ENCODE assay signal across 15 cellular contexts in genomic region chr7:101812595-101812994, GRCh38. TPM values are rescaled to one million over a fixed set of nuclear protein-coding genes. Genes with fewer than 3 reads are reported as not detected.
DNase-seq lines count a peak whose midpoint lies in the region; ATAC-seq, FAIRE-seq and TF ChIP-seq lines count a peak whose summit lies in the region.
"Had no signal": no experiment of that assay in that cellular context is flagged by ENCODE, and none has a peak within 500 bp of the region (broad histone marks: within the 10 kb centered on the region; RNA-seq: fewer than 3 reads in every experiment).

No MANE protein-coding gene starts in this region.

- H2AFZ ChIP-seq in OCI-LY1 (ENCODE audit: low read length), result no peak overlapping the region
- no peak overlapping the region for H2AFZ ChIP-seq in smooth muscle cell (ENCODE audit: low read depth)
- H2AFZ ChIP-seq: GM23338 had no signal

- TF ChIP-seq CTCF in CD4-positive, alpha-beta T cell (IDR thresholded peaks at IDR 0.05), result no peak
- TF ChIP-seq CTCF in DOHH2 (IDR thresholded peaks at IDR 0.05; ENCODE audit: low read depth, low read length, poor library complexity, severe bottlenecking) (peak; percentile 6), OCI-LY1 (IDR thresholded peaks at IDR 0.05; ENCODE audit: low read length) (peak; percentile 36), smooth muscle cell (IDR thresholded peaks at IDR 0.05; ENCODE audit: borderline replicate concordance, insufficient read depth, poor library complexity, severe bottlenecking) (no peak)

- CTCF ChIA-PET in CD4-positive, alpha-beta T cell (lab: Charles Lee), result interaction anchor here (2.1 kb wide), 1 partner anchor 69 kb away, joined by 7 read pairs; no protein-coding TSS in a partner anchor

- H3F3A ChIP-seq in DOHH2 (ENCODE audit: control insufficient read depth, insufficient read depth), result peaks cover 37% of the 10 kb centered on the region
- H3F3A ChIP-seq in OCI-LY1 (ENCODE audit: insufficient read depth, low read length), result peaks cover 6% of the 10 kb centered on the region; the same call in 1 of the 2 replicates
- no peaks in the 10 kb centered on the region for H3F3A ChIP-seq in smooth muscle cell (ENCODE audit: low read depth)

- WGBS in smooth muscle cell (ENCODE audit: low lambda C conversion rate), result 100% methylated on average over 1 of the region's 1 CpG

- H3K9me2 ChIP-seq in DOHH2 (replicated peaks; ENCODE audit: control insufficient read depth, low read length), result no peaks in the 10 kb centered on the region
- no peaks in the 10 kb centered on the region for H3K9me2 ChIP-seq in OCI-LY1 (ENCODE audit: low read depth, low read length)

- no peaks in the 10 kb centered on the region for H3K9me3 ChIP-seq in CD4-positive, alpha-beta T cell (ENCODE audit: control insufficient read depth, low read length)
- no peaks in the 10 kb centered on the region for H3K9me3 ChIP-seq in DOHH2 (ENCODE audit: control insufficient read depth, insufficient read depth, low read length)
- H3K9me3 ChIP-seq in OCI-LY1 (ENCODE audit: low read length), result no peaks in the 10 kb centered on the region
- H3K9me3 ChIP-seq in smooth muscle cell (replicated peaks; ENCODE audit: low read depth), result no peaks in the 10 kb centered on the region

- no peak overlapping the region for H3K4me3 ChIP-seq in DOHH2 (ENCODE audit: low read length)
- H3K4me3 ChIP-seq in OCI-LY1 (ENCODE audit: low read depth, low read length, poor library complexity, severe bottlenecking), result no peak overlapping the region
- H3K4me3 ChIP-seq in smooth muscle cell, result no peak overlapping the region
- H3K4me3 ChIP-seq: GM12878, GM23338 had no signal

- H3K27me3 Mint-ChIP-seq in CD4-positive, alpha-beta T cell, result peaks cover 5% of the 10 kb centered on the region
- peaks cover 2 to 7% (median 6%) of the 10 kb centered on the region in 3 donors for H3K27me3 Mint-ChIP-seq in immature natural killer cell (ENCODE audit: low read depth in 3 of 3)

- no peak for FAIRE-seq in urothelium cell line (lab: Jason Lieb, UNC)
- FAIRE-seq: GM12878, GM18507 had no signal

- H3K4me2 ChIP-seq in DOHH2 (ENCODE audit: low read length) (no peak overlapping the region), OCI-LY1 (ENCODE audit: low read length) (no peak overlapping the region), smooth muscle cell (no peak overlapping the region)
- H3K4me2 ChIP-seq: GM23338 had no signal

- no peaks in the 10 kb centered on the region for H3K9me3 Mint-ChIP-seq in CD4-positive, alpha-beta T cell
- no peaks in the 10 kb centered on the region for H3K9me3 Mint-ChIP-seq in immature natural killer cell
- H3K9me3 Mint-ChIP-seq: CD14-positive monocyte; CD8-positive, alpha-beta memory T cell; GM23338 had no signal

- POLR2A ChIA-PET in CD4-positive, alpha-beta T cell (lab: Charles Lee), result interaction anchor here (1.3 kb wide), 1 partner anchor 44 kb away, joined by 3 read pairs; no protein-coding TSS in a partner anchor

- no peak for DNase-seq in CD4-positive, alpha-beta T cell
- no peak for DNase-seq in immature natural killer cell
- DNase-seq in urothelium cell line (ENCODE audit: low spot score), result no peak
- no peak for DNase-seq in GDM1 (lab: John Stamatoyannopoulos, UW)
- DNase-seq in smooth muscle cell (lab: John Stamatoyannopoulos, UW; ENCODE audit: unreplicated experiment), result no peak
- DNase-seq: CD8-positive, alpha-beta memory T cell; DMS53; H7 had no signal

- peaks cover 7% of the 10 kb centered on the region for H3K36me3 Mint-ChIP-seq in CD4-positive, alpha-beta T cell (ENCODE audit: low read depth)
- H3K36me3 Mint-ChIP-seq in immature natural killer cell, result no peaks in the 10 kb centered on the region
- H3K36me3 Mint-ChIP-seq: CD14-positive monocyte had no signal

- peaks cover 9% of the 10 kb centered on the region for H3K4me1 Mint-ChIP-seq in CD4-positive, alpha-beta T cell (ENCODE audit: low read depth)
- H3K4me1 Mint-ChIP-seq in immature natural killer cell, result peaks cover 12 to 16% of the 10 kb centered on the region in 2 donors

- H3K9ac ChIP-seq in OCI-LY1 (ENCODE audit: low read length) (no peak overlapping the region; the same call in 1 of the 2 replicates), smooth muscle cell (ENCODE audit: low read depth) (no peak overlapping the region)

- H3K27me3 ChIP-seq in CD4-positive, alpha-beta T cell (ENCODE audit: control insufficient read depth, insufficient read depth, low read length), result no peaks in the 10 kb centered on the region
- H3K27me3 ChIP-seq in DOHH2 (ENCODE audit: control insufficient read depth, low read length) (no peaks in the 10 kb centered on the region), OCI-LY1 (ENCODE audit: insufficient read depth, low read length) (no peaks in the 10 kb centered on the region), smooth muscle cell (ENCODE audit: low read depth) (no peaks in the 10 kb centered on the region)

- H4K20me1 ChIP-seq in DOHH2 (ENCODE audit: control insufficient read depth, insufficient read depth, low read depth, low read length) (peaks cover under 1% of the 10 kb centered on the region; the same call in 1 of the 2 replicates), OCI-LY1 (ENCODE audit: insufficient read depth, low read length) (no peaks in the 10 kb centered on the region), smooth muscle cell (ENCODE audit: low read depth) (peaks cover 6% of the 10 kb centered on the region)

- no peak overlapping the region for H3K27ac ChIP-seq in CD4-positive, alpha-beta T cell (ENCODE audit: low read depth, low read length)
- H3K27ac ChIP-seq in DOHH2 (ENCODE audit: low read depth, low read length), result no peak overlapping the region
- peak overlapping the region; percentile 80 for H3K27ac ChIP-seq in OCI-LY1 (ENCODE audit: low read depth, low read length, poor library complexity, severe bottlenecking)
- no peak overlapping the region for H3K27ac ChIP-seq in smooth muscle cell (ENCODE audit: low read depth)

- no peak overlapping the region for H3K27ac Mint-ChIP-seq in CD4-positive, alpha-beta T cell
- H3K27ac Mint-ChIP-seq in immature natural killer cell, result no peak overlapping the region
- H3K27ac Mint-ChIP-seq: CD14-positive monocyte, GM23338 had no signal

- H3K4me1 ChIP-seq in DOHH2 (ENCODE audit: control insufficient read depth, low read length) (peaks cover 38% of the 10 kb centered on the region), OCI-LY1 (ENCODE audit: insufficient read depth, low read length, severe bottlenecking) (peaks cover 54% of the 10 kb centered on the region), smooth muscle cell (ENCODE audit: low read depth) (peaks cover 9% of the 10 kb centered on the region)

- peak overlapping the region; percentile 63 for H3K4me3 Mint-ChIP-seq in CD4-positive, alpha-beta T cell
- H3K4me3 Mint-ChIP-seq in immature natural killer cell, result peak overlapping the region in 3 of 5 donors; percentile 17 to 25 (median 24)

- peaks cover 6% of the 10 kb centered on the region for H3K36me3 ChIP-seq in DOHH2 (ENCODE audit: control insufficient read depth, low read length)
- H3K36me3 ChIP-seq in OCI-LY1 (ENCODE audit: insufficient read depth, low read length), result peaks cover 6% of the 10 kb centered on the region; the same call in 1 of the 2 replicates
- no peaks in the 10 kb centered on the region for H3K36me3 ChIP-seq in smooth muscle cell (ENCODE audit: low read depth)

- H3K79me2 ChIP-seq in DOHH2 (ENCODE audit: control insufficient read depth, low read length) (peaks cover 20% of the 10 kb centered on the region), OCI-LY1 (ENCODE audit: insufficient read depth, low read length) (peaks cover 7% of the 10 kb centered on the region), smooth muscle cell (ENCODE audit: low read depth) (peaks cover 13% of the 10 kb centered on the region)

- intact Hi-C loops in CD4-positive, alpha-beta T cell (cut with DNase I, micrococcal nuclease), result loop anchor here in 1 of 2 experiments (10.0 kb wide), 1 partner anchor 1262 kb away; the partner anchor contains the start of genes ARMC10 and FBXL13

- no peak for ATAC-seq in CD4-positive, alpha-beta T cell (ENCODE audit: poor library complexity)
- no peak for ATAC-seq in GM21723 (IDR thresholded peaks at IDR 0.05; ENCODE audit: unreplicated experiment)
- ATAC-seq: GM12878, GM23338 had no signal

RNA-seq across cellular contexts. Expression of gene CUX1, which starts 4.8 kb away (rescaled TPM):
- 10 to 100 TPM; 35.6 to 38.0 TPM for total RNA-seq in CD4-positive, alpha-beta T cell
- 10 to 100 TPM in 2 of 3 donors, 1 to 10 TPM in 1; 3.1 to 25.9 (median 12.5) TPM for polyA plus RNA-seq in immature natural killer cell
- 56.3 and 70.1 TPM in 2 replicates for total RNA-seq in smooth muscle cell
- 67.5 and 78.4 TPM in 2 replicates for polyA plus RNA-seq in smooth muscle cell

Comparison
In these comparisons a context has a peak if more than half of its experiments do, and no peak if none do; other contexts are left out.
1. CTCF ChIP-seq: peak in DOHH2 (single experiment) and OCI-LY1 (single experiment); none in CD4-positive, alpha-beta T cell (single experiment) and smooth muscle cell (single experiment).